In genomic region chr20:36569847-36570429, GRCh38 we compare ENCODE assay signal across 10 cellular contexts. TPM values are rescaled to one million over a fixed set of nuclear protein-coding genes. Genes with fewer than 3 reads are reported as not detected.
A peak's percentile ranks its signal among the peaks of the same experiment; 100 is the strongest.
DNase-seq lines count a peak whose midpoint lies in the region; ATAC-seq and TF ChIP-seq lines count a peak whose summit lies in the region.
"Had no signal": no experiment of that assay in that cellular context is flagged by ENCODE, and none has a peak within 500 bp of the region (broad histone marks: within the 10 kb centered on the region; RNA-seq: fewer than 3 reads in every experiment).

No MANE protein-coding gene starts in this region.

- H3K4me3 ChIP-seq in AG10803 (ENCODE audit: low read length) = no peak overlapping the region

- POLR2A ChIA-PET in HEK293T (lab: Yijun Ruan, JAX) = interaction anchor here (0.8 to 4.0 kb wide), 2 partner anchors 35 to 36 kb away, joined by 3 to 29 read pairs; partner anchors contain the start of gene RAB5IF
- POLR2A ChIA-PET in activated CD4-positive, alpha-beta T cell treated with anti-CD3 and anti-CD28 coated beads, Interleukin-2, amount 10 ng/mL, durations not matched to agents 7 days and 5 days (lab: Charles Lee) = no interaction called here

- peaks cover 5% of the 10 kb centered on the region for H3K36me3 Mint-ChIP-seq in activated CD4-positive, alpha-beta T cell treated with anti-CD3 and anti-CD28 coated beads, Interleukin-2, amount 10 ng/mL, durations not matched to agents 7 days and 5 days (ENCODE audit: low read depth)

- no peak overlapping the region for H3K27ac Mint-ChIP-seq in activated CD4-positive, alpha-beta T cell treated with anti-CD3 and anti-CD28 coated beads, Interleukin-2, amount 10 ng/mL, durations not matched to agents 7 days and 5 days

- ATAC-seq in HG03432 (IDR thresholded peaks at IDR 0.05; ENCODE audit: unreplicated experiment) (no peak), HG03469 (IDR thresholded peaks at IDR 0.05; ENCODE audit: unreplicated experiment) (no peak)
- ATAC-seq: esophagus mucosa had no signal

- no peaks in the 10 kb centered on the region for H3K27me3 Mint-ChIP-seq in activated CD4-positive, alpha-beta T cell treated with anti-CD3 and anti-CD28 coated beads, Interleukin-2, amount 10 ng/mL, durations not matched to agents 7 days and 5 days

- DNase-seq in AG10803 (ENCODE audit: low read depth) = peak; percentile 65
- peak; percentile 11 for DNase-seq in HEK293T (ENCODE audit: extremely low spot score)
- peak; percentile 24 for DNase-seq in UCSD-AML1 (lab: John Stamatoyannopoulos, UW; ENCODE audit: unreplicated experiment)
- peak; percentile 37 for DNase-seq in iPS-NIHi7 (ENCODE audit: extremely low spot score)
- no peak for DNase-seq in D341Med (ENCODE audit: low spot score)
- no peak for DNase-seq in activated CD4-positive, alpha-beta T cell treated with anti-CD3 and anti-CD28 coated beads, Interleukin-2, amount 10 ng/mL, durations not matched to agents 7 days and 5 days
- DNase-seq: C1 segment of cervical spinal cord had no signal

- CTCF ChIA-PET in HEK293T (lab: Yijun Ruan, JAX) = interaction anchor here (1.0 kb wide), 1 partner anchor 23 kb away, joined by 3 read pairs; no protein-coding TSS in a partner anchor
- CTCF ChIA-PET in activated CD4-positive, alpha-beta T cell treated with anti-CD3 and anti-CD28 coated beads, Interleukin-2, amount 10 ng/mL, durations not matched to agents 7 days and 5 days (lab: Charles Lee) = interaction anchor here (1.5 kb wide), 1 partner anchor 25 kb away, joined by 4 read pairs; no protein-coding TSS in a partner anchor

- peak; percentile 17; the same call in 1 of the 2 replicates for TF ChIP-seq CTCF in AG10803 (conservative IDR thresholded peaks at IDR 0.05; ENCODE audit: low read length)

- no peak overlapping the region for H3K4me3 Mint-ChIP-seq in activated CD4-positive, alpha-beta T cell treated with anti-CD3 and anti-CD28 coated beads, Interleukin-2, amount 10 ng/mL, durations not matched to agents 7 days and 5 days

- H3K4me1 Mint-ChIP-seq in activated CD4-positive, alpha-beta T cell treated with anti-CD3 and anti-CD28 coated beads, Interleukin-2, amount 10 ng/mL, durations not matched to agents 7 days and 5 days = peaks cover 21% of the 10 kb centered on the region

- peaks cover under 1% of the 10 kb centered on the region for H3K9me3 Mint-ChIP-seq in activated CD4-positive, alpha-beta T cell treated with anti-CD3 and anti-CD28 coated beads, Interleukin-2, amount 10 ng/mL, durations not matched to agents 7 days and 5 days

TF ChIP-seq in HEK293T, 16 proteins besides CTCF, POLR2A, EP300 and RAD21:
- no peak for TF ChIP-seq FOXM1 (IDR thresholded peaks at IDR 0.05; ENCODE audit: borderline replicate concordance)
- no peak for TF ChIP-seq FOXK2 (IDR thresholded peaks at IDR 0.05)
- no peak for TF ChIP-seq BHLHE40 (IDR thresholded peaks at IDR 0.05; ENCODE audit: borderline replicate concordance)
- TF ChIP-seq HDGF (IDR thresholded peaks at IDR 0.05; ENCODE audit: borderline replicate concordance) = no peak
- TF ChIP-seq ARNT (IDR thresholded peaks at IDR 0.05) = no peak
- no peak for TF ChIP-seq L3MBTL2 (conservative IDR thresholded peaks at IDR 0.05)
- TF ChIP-seq ZNF384 (IDR thresholded peaks at IDR 0.05) = no peak
- no peak for TF ChIP-seq PKNOX1 (IDR thresholded peaks at IDR 0.05)
- no peak for TF ChIP-seq NFRKB (IDR thresholded peaks at IDR 0.05)
- TF ChIP-seq SP1 (IDR thresholded peaks at IDR 0.05) = no peak
- no peak for TF ChIP-seq SUZ12 (IDR thresholded peaks at IDR 0.05)
- no peak for TF ChIP-seq ELF4 (IDR thresholded peaks at IDR 0.05)

RNA-seq across cellular contexts. Expression of gene TGIF2, which starts 3.5 kb away (rescaled TPM):
- total RNA-seq in activated CD4-positive, alpha-beta T cell treated with anti-CD3 and anti-CD28 coated beads, Interleukin-2, amount 10 ng/mL, durations not matched to agents 7 days and 5 days = 10 to 100 TPM; 24.1 to 26.0 TPM

RNA-seq across cellular contexts. Expression of gene MYL9, which starts 28.6 kb away (rescaled TPM):
- under 1 TPM; 0.25 to 0.42 TPM for total RNA-seq in activated CD4-positive, alpha-beta T cell treated with anti-CD3 and anti-CD28 coated beads, Interleukin-2, amount 10 ng/mL, durations not matched to agents 7 days and 5 days

RNA-seq across cellular contexts. Expression of gene RAB5IF, which starts 35.6 kb away (rescaled TPM):
- total RNA-seq in activated CD4-positive, alpha-beta T cell treated with anti-CD3 and anti-CD28 coated beads, Interleukin-2, amount 10 ng/mL, durations not matched to agents 7 days and 5 days = 10 to 100 TPM; 87.9 to 97.0 TPM

Comparison
In these comparisons a context has a peak if more than half of its experiments do, and no peak if none do; other contexts are left out.
1. DNase-seq: peak in AG10803 (single experiment), HEK293T (single experiment), UCSD-AML1 (single experiment) and iPS-NIHi7 (single experiment); none in D341Med (single experiment) and activated CD4-positive, alpha-beta T cell treated with anti-CD3 and anti-CD28 coated beads, Interleukin-2, amount 10 ng/mL, durations not matched to agents 7 days and 5 days (single experiment).